Comparison of ENCODE assay signal across 24 cellular contexts in the genomic region with DNA sequence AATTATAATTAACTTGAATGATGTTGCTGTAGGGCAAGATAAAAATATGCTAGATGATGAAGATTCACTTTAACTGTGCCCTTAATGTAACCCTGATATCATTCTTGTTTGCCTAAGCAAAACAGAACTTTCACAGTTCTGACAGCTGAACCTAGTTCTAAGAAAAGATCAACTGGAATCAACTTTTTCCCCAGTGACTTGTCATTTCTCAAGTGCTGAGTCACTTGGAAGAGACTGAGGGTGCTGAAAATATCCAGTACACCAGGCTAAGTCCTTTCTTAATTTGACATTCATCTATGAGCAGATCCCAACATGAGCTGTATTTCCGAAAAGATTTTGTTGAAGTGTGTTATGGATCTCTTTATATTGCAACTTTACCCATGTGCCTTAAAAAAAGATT.
DNase-seq lines count a peak whose midpoint lies in the region; ATAC-seq and TF ChIP-seq lines count a peak whose summit lies in the region.
"Had no signal": no experiment of that assay in that cellular context is flagged by ENCODE, and none has a peak within 500 bp of the region (broad histone marks: within the 10 kb centered on the region; RNA-seq: fewer than 3 reads in every experiment).

No MANE protein-coding gene starts in this region.

- H3K27ac ChIP-seq in right atrium auricular region (peak overlapping the region in 1 of 2 donors; percentile 48), thoracic aorta (peak overlapping the region; percentile 23 to 70), ascending aorta (peak overlapping the region in 1 of 2 donors; percentile 48)
- H3K27ac ChIP-seq: cardiac muscle cell, foreskin keratinocyte, spleen had no signal

- H3K4me3 ChIP-seq in right atrium auricular region (no peak overlapping the region), thoracic aorta (no peak overlapping the region), ascending aorta (no peak overlapping the region)
- H3K4me3 ChIP-seq: cardiac muscle cell, HAP-1, spleen had no signal

- no peaks in the 10 kb centered on the region for H3K4me1 ChIP-seq in right atrium auricular region
- H3K4me1 ChIP-seq in thoracic aorta (ENCODE audit: control insufficient read depth in 1 of 2, low read depth in 2 of 2), result peaks cover 4 to 16% of the 10 kb centered on the region in 2 donors
- H3K4me1 ChIP-seq in ascending aorta, result no peaks in the 10 kb centered on the region
- H3K4me1 ChIP-seq: foreskin keratinocyte, HAP-1, spleen had no signal

- peak; percentile 66 for ATAC-seq in Right ventricle myocardium inferior
- ATAC-seq in esophagus mucosa, result peak; percentile 15
- peak; percentile 86 for ATAC-seq in left ventricle myocardium superior
- peak; percentile 43 for ATAC-seq in thoracic aorta (ENCODE audit: insufficient number of reproducible peaks, low FRiP score, low read depth)
- ATAC-seq: activated T-helper 17 cell treated with anti-CD3 and anti-CD28 coated beads, Interleukin-2, amount 50 U/mL, for 72 hours; foreskin keratinocyte; HepG2; Panc1 had no signal

- TF ChIP-seq CTCF in right atrium auricular region (IDR thresholded peaks at IDR 0.05), result no peak
- no peak for TF ChIP-seq CTCF in thoracic aorta (IDR thresholded peaks at IDR 0.05)
- no peak for TF ChIP-seq CTCF in ascending aorta (IDR thresholded peaks at IDR 0.05)

- H3K9me3 ChIP-seq in right atrium auricular region (peaks cover 5 to 30% of the 10 kb centered on the region in 2 donors), thoracic aorta (no peaks in the 10 kb centered on the region), ascending aorta (peaks cover 0 to 10% of the 10 kb centered on the region in 2 donors)
- H3K9me3 ChIP-seq: HAP-1 had no signal

- no peak for DNase-seq in Right ventricle myocardium inferior (ENCODE audit: missing footprints)
- DNase-seq in right atrium auricular region (ENCODE audit: low spot score), result no peak
- DNase-seq in left ventricle myocardium superior, result no peak
- no peak for DNase-seq in thoracic aorta (ENCODE audit: low spot score)
- no peak for DNase-seq in CD1c-positive myeloid dendritic cell (ENCODE audit: extremely low spot score)
- no peak for DNase-seq in ascending aorta (ENCODE audit: low spot score in 2 of 2)
- no peak for DNase-seq in cerebellar nuclear complex (lab: John Stamatoyannopoulos, UW)
- DNase-seq: activated CD4-positive, alpha-beta T cell treated with anti-CD3 and anti-CD28 coated beads for 1 hour; effector CD4-positive, alpha-beta T cell; foreskin keratinocyte; MM.1S; NCI-H187; NCI-H2227 treated with DMSO at 0.1 percent for 48 hours; posterior cingulate gyrus; spleen; stimulated activated CD4-positive, alpha-beta T cell treated with anti-CD3 and anti-CD28 coated beads, Interleukin-4, amount 100 ng/mL, for 4 hours; substantia nigra; T1000 had no signal

- H3K36me3 ChIP-seq in right atrium auricular region (no peaks in the 10 kb centered on the region), thoracic aorta (no peaks in the 10 kb centered on the region), ascending aorta (no peaks in the 10 kb centered on the region)
- H3K36me3 ChIP-seq: cardiac muscle cell, HAP-1, spleen had no signal

- H3K27me3 ChIP-seq in right atrium auricular region (no peaks in the 10 kb centered on the region), thoracic aorta (replicated peaks; ENCODE audit: insufficient read depth) (no peaks in the 10 kb centered on the region), ascending aorta (no peaks in the 10 kb centered on the region)
- H3K27me3 ChIP-seq: cardiac muscle cell, foreskin keratinocyte, spleen had no signal

- intact Hi-C loops in Right ventricle myocardium inferior (cut with DNase I) (no loop called here), left ventricle myocardium superior (cut with micrococcal nuclease) (no loop called here), ascending aorta (cut with DNase I) (no loop called here)

Comparison
In these comparisons a context has a peak if more than half of its experiments do, and no peak if none do; other contexts are left out.
1. ATAC-seq: peak in every context shown above with its lines; median percentile 86 in left ventricle myocardium superior; 66 in Right ventricle myocardium inferior; 43 in thoracic aorta; 15 in esophagus mucosa.